Comparison of ENCODE assay signal across 17 cellular contexts in the genomic region with DNA sequence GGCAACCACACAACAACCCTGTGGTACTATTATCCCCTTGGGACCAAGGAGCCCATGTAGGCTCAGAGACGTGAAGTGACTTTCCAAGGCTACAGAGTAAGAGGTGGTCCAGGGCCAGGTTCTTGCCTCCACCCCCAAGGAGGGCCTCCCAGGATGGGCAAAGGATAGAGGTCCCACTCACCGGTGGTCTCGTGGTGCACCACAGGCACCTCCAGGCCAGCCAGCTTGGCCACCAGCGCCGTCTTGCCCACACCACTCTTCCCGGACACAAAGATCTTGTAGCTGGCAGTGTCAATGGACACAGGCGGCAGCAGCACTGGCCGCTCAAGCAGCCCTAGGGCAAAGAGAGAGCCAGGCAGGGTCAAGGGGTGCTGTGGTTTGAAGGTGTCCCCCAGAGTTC. TPM values are rescaled to one million over a fixed set of nuclear protein-coding genes. Genes with fewer than 3 reads are reported as not detected.
DNase-seq lines count a peak whose midpoint lies in the region; ATAC-seq and TF ChIP-seq lines count a peak whose summit lies in the region.
"Had no signal": no experiment of that assay in that cellular context is flagged by ENCODE, and none has a peak within 500 bp of the region (broad histone marks: within the 10 kb centered on the region; RNA-seq: fewer than 3 reads in every experiment).

No MANE protein-coding gene starts in this region.

- no peaks in the 10 kb centered on the region for H3K9me3 ChIP-seq in iPS-18c (ENCODE audit: control insufficient read depth, insufficient read depth, low read length)
- H3K9me3 ChIP-seq in osteoblast (ENCODE audit: low read depth, low read length), result no peaks in the 10 kb centered on the region
- H3K9me3 ChIP-seq: BLaER1, HAP-1 had no signal

- intact Hi-C loops in left cardiac atrium (cut with DNase I), result no loop called here
- intact Hi-C loops in Right ventricle myocardium inferior (cut with DNase I), result no loop called here
- intact Hi-C loops in activated CD4-positive, alpha-beta memory T cell treated with anti-CD3 and anti-CD28 coated beads for 36 hours (cut with micrococcal nuclease), result no loop called here

- H3K36me3 Mint-ChIP-seq in activated CD4-positive, alpha-beta memory T cell treated with anti-CD3 and anti-CD28 coated beads for 36 hours, result no peaks in the 10 kb centered on the region

- no peak overlapping the region for H3K27ac Mint-ChIP-seq in activated CD4-positive, alpha-beta memory T cell treated with anti-CD3 and anti-CD28 coated beads for 36 hours
- H3K27ac Mint-ChIP-seq: CD8-positive, alpha-beta T cell had no signal

- TF ChIP-seq CTCF in osteoblast (IDR thresholded peaks at IDR 0.05; ENCODE audit: extremely low read depth, low read depth, low read length), result no peak

- H3K36me3 ChIP-seq in osteoblast (ENCODE audit: insufficient read depth, low read length), result no peaks in the 10 kb centered on the region
- H3K36me3 ChIP-seq: HAP-1 had no signal

- CTCF ChIA-PET in activated CD4-positive, alpha-beta memory T cell treated with anti-CD3 and anti-CD28 coated beads for 36 hours (lab: Charles Lee), result interaction anchor here (0.6 to 2.4 kb wide), 3 partner anchors 11 to 1244 kb away, joined by 4 to 7 read pairs (median 5); no protein-coding TSS in a partner anchor

- H3K4me3 ChIP-seq in iPS-18c (ENCODE audit: insufficient read depth, low read depth, low read length) (0 out of 2 replicates have a peak overlapping the region, but pooled peaks have one; percentile 3), osteoblast (ENCODE audit: insufficient read depth, low read length) (no peak overlapping the region)
- H3K4me3 ChIP-seq: BLaER1, GM12878, GM23248, HAP-1 had no signal

- H3K27me3 Mint-ChIP-seq in activated CD4-positive, alpha-beta memory T cell treated with anti-CD3 and anti-CD28 coated beads for 36 hours, result peaks cover 4% of the 10 kb centered on the region

- no peak overlapping the region for H3K4me3 Mint-ChIP-seq in activated CD4-positive, alpha-beta memory T cell treated with anti-CD3 and anti-CD28 coated beads for 36 hours
- H3K4me3 Mint-ChIP-seq: CD14-positive monocyte; CD8-positive, alpha-beta T cell had no signal

- DNase-seq in left cardiac atrium (peak; percentile 17), Right ventricle myocardium inferior (ENCODE audit: missing footprints) (no peak), osteoblast (ENCODE audit: insufficient read length, low spot score, missing footprints) (peak; percentile 69), G401 (ENCODE audit: low spot score) (no peak), NCI-H2081 (lab: John Stamatoyannopoulos, UW) (no peak)
- DNase-seq in activated CD4-positive, alpha-beta memory T cell treated with anti-CD3 and anti-CD28 coated beads for 36 hours, result no peak
- DNase-seq: 8988T; Calu3; CD8-positive, alpha-beta T cell; DMS79 treated with DMSO at 0.1 percent for 48 hours; GM23248 had no signal

- ATAC-seq in left cardiac atrium (no peak), Right ventricle myocardium inferior (no peak)
- ATAC-seq: CD8-positive, alpha-beta T cell; GM12878; HepG2 had no signal

- in situ Hi-C loops in G401 (cut with HindIII; ENCODE audit: low sequenced_read_pairs), result no loop called here

- H3K9me3 Mint-ChIP-seq in activated CD4-positive, alpha-beta memory T cell treated with anti-CD3 and anti-CD28 coated beads for 36 hours, result no peaks in the 10 kb centered on the region
- H3K9me3 Mint-ChIP-seq: CD8-positive, alpha-beta T cell had no signal

- H3K4me2 ChIP-seq in osteoblast (ENCODE audit: insufficient read depth, low read length), result no peak overlapping the region
- H3K4me2 ChIP-seq: BLaER1 had no signal

- peaks cover 19% of the 10 kb centered on the region for H3K4me1 ChIP-seq in osteoblast (ENCODE audit: insufficient read depth, low read length)

- no peak overlapping the region for H2AFZ ChIP-seq in osteoblast (ENCODE audit: low read length)
- H2AFZ ChIP-seq: GM23248 had no signal

- no peaks in the 10 kb centered on the region for H3K79me2 ChIP-seq in osteoblast (ENCODE audit: insufficient read depth, low read length)

- no peaks in the 10 kb centered on the region for H3K27me3 ChIP-seq in osteoblast (ENCODE audit: insufficient read depth, low read length)
- H3K27me3 ChIP-seq: BLaER1 had no signal

- POLR2A ChIA-PET in activated CD4-positive, alpha-beta memory T cell treated with anti-CD3 and anti-CD28 coated beads for 36 hours (lab: Charles Lee), result no interaction called here

- peaks cover 16% of the 10 kb centered on the region for H3K4me1 Mint-ChIP-seq in activated CD4-positive, alpha-beta memory T cell treated with anti-CD3 and anti-CD28 coated beads for 36 hours (ENCODE audit: low read depth)

- no peak overlapping the region for H3K27ac ChIP-seq in osteoblast (ENCODE audit: low read depth, low read length)
- H3K27ac ChIP-seq: BLaER1, GM23248 had no signal

- H4K20me1 ChIP-seq in osteoblast (ENCODE audit: insufficient read depth, low read length), result no peaks in the 10 kb centered on the region
- H4K20me1 ChIP-seq: BLaER1 had no signal

RNA-seq across cellular contexts. Expression of gene CPLANE2, which starts 3.6 kb away (rescaled TPM):
- 1 to 10 TPM; 4.7 to 7.2 TPM for total RNA-seq in left cardiac atrium
- total RNA-seq in Right ventricle myocardium inferior, result 11.8 TPM
- total RNA-seq in osteoblast, result 9.4 and 14.1 TPM in 2 replicates
- total RNA-seq in G401 (2014; rRNA removed; shearing (Covaris generic)), result 2.8 and 3.5 TPM in 2 replicates
- 1 to 10 TPM; 3.9 to 5.0 TPM for total RNA-seq in activated CD4-positive, alpha-beta memory T cell treated with anti-CD3 and anti-CD28 coated beads for 36 hours

RNA-seq across cellular contexts. Expression of gene ARHGEF19, which starts 21.0 kb away (rescaled TPM):
- total RNA-seq in left cardiac atrium, result 1 to 10 TPM; 2.1 to 4.7 TPM
- total RNA-seq in Right ventricle myocardium inferior, result 2.8 TPM
- total RNA-seq in osteoblast, result 5.9 and 6.5 TPM in 2 replicates
- total RNA-seq in G401 (2014; rRNA removed; shearing (Covaris generic)), result 4.7 and 7.4 TPM in 2 replicates
- total RNA-seq in activated CD4-positive, alpha-beta memory T cell treated with anti-CD3 and anti-CD28 coated beads for 36 hours, result 1 to 10 TPM; 7.0 to 7.1 TPM

Comparison
In these comparisons a context has a peak if more than half of its experiments do, and no peak if none do; other contexts are left out.
1. DNase-seq: peak in left cardiac atrium (single experiment) and osteoblast (single experiment); none in Right ventricle myocardium inferior (single experiment), G401 (single experiment), NCI-H2081 (0 of 2) and activated CD4-positive, alpha-beta memory T cell treated with anti-CD3 and anti-CD28 coated beads for 36 hours (single experiment).